18 cellular contexts compared by ENCODE assay signal in the genomic region with DNA sequence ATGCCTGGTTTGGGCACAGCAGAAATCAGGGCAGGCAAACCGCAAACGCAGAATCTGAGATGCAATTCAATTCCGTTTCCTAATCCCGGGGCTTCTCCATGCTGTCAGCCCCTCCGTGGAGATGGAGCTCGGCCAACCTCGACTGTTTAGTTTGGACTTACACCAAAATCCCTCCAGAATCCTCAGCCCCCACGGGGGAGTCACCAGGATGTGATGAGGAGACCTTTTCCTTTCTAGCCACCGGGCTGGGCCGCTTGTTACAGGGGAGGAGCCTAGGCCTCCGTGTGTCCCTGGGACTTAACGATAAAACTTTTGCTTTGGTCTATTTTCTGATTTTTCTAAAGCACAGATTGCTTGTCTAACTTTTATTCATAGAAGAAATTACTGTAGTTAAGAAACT. TPM values are rescaled to one million over a fixed set of nuclear protein-coding genes. Genes with fewer than 3 reads are reported as not detected.
"Had no signal": no experiment of that assay in that cellular context is flagged by ENCODE, and none has a peak within 500 bp of the region (broad histone marks: within the 10 kb centered on the region; RNA-seq: fewer than 3 reads in every experiment).

No MANE protein-coding gene starts in this region.

- H3K27ac ChIP-seq: coronary artery had no signal

- DNase-seq: aorta; central memory CD4-positive, alpha-beta T cell; effector CD8-positive, alpha-beta T cell; head of caudate nucleus; immature natural killer cell; mammary epithelial cell; naive B cell; retina; stimulated activated naive CD8-positive, alpha-beta T cell treated with anti-CD3 and anti-CD28 coated beads, Interleukin-15, Interleukin-2, amounts not matched to agents 100 U/mL and 50 U/mL, for 24 hours; T-helper 2 cell; trophoblast cell had no signal

- ATAC-seq: stimulated activated naive CD8-positive, alpha-beta T cell treated with anti-CD3 and anti-CD28 coated beads, Interleukin-15, Interleukin-2, amounts not matched to agents 100 U/mL and 50 U/mL, for 24 hours had no signal

- FAIRE-seq: frontal cortex, TTC549 had no signal

- H3K4me3 ChIP-seq: coronary artery had no signal

RNA-seq across cellular contexts. Expression of a gene that starts 7.9 kb away (rescaled TPM):
- total RNA-seq: activated CD8-positive, alpha-beta memory T cell treated with anti-CD3 and anti-CD28 coated beads for 36 hours; activated T-helper 1 cell treated with anti-CD3 and anti-CD28 coated beads, Interleukin-12 subunit alpha, Interleukin-12 subunit beta, Interleukin-2, Interleukin-4 antibody, amounts not matched to agents 30 ng/mL and 10 ng/mL and 1 ng/mL, durations not matched to agents 14 hours and 24 hours and 36 hours; aorta; frontal cortex; mammary epithelial cell; mononuclear cell; skeletal muscle tissue had no signal
- polyA plus RNA-seq: aorta, immature natural killer cell, mammary epithelial cell had no signal

RNA-seq across cellular contexts. Expression of a gene that starts 51.1 kb away (rescaled TPM):
- total RNA-seq: activated CD8-positive, alpha-beta memory T cell treated with anti-CD3 and anti-CD28 coated beads for 36 hours had no signal
